1 cellular context compared by ENCODE assay signal in genomic region chr1:121586369-121587229, GRCh38.
TF ChIP-seq lines count a peak whose summit lies in the region.

No MANE protein-coding gene starts in this region.

TF ChIP-seq in H1, 55 proteins besides CTCF, POLR2A, EP300 and RAD21 (continued from another document):
- peak; percentile 72 for TF ChIP-seq ASH2L (IDR thresholded peaks at IDR 0.05; ENCODE audit: low read length)
- 0 out of 2 replicates have a peak, but pooled peaks have one; percentile 30 for TF ChIP-seq YY1 (IDR thresholded peaks at IDR 0.05; ENCODE audit: low read depth, low read length)
- no peak for TF ChIP-seq CBX8 (IDR thresholded peaks at IDR 0.05; ENCODE audit: borderline replicate concordance, low read depth, low read length)
- TF ChIP-seq BACH1 (IDR thresholded peaks at IDR 0.05; ENCODE audit: low read length): peak; percentile 44; the same call in 1 of the 2 replicates
